Comparison of ENCODE assay signal across 11 cellular contexts in genomic region chr21:38679531-38679930, GRCh38.
A peak's percentile ranks its signal among the peaks of the same experiment; 100 is the strongest.
DNase-seq lines count a peak whose midpoint lies in the region; ATAC-seq and TF ChIP-seq lines count a peak whose summit lies in the region.
"Had no signal": no experiment of that assay in that cellular context is flagged by ENCODE, and none has a peak within 500 bp of the region (broad histone marks: within the 10 kb centered on the region; RNA-seq: fewer than 3 reads in every experiment).

No MANE protein-coding gene starts in this region.

- 20 to 33% methylated on average over 4 of the region's 4 CpGs for whole genome bisulfite sequencing in gastroesophageal sphincter (ENCODE audit: low coverage in 1 of 2), 2 donors

- no peaks in the 10 kb centered on the region for H3K9me3 Mint-ChIP-seq in activated T-cell treated with anti-CD3 and anti-CD28 coated beads, Interleukin-2, amount 50 U/mL, for 24 hours

- no peak for TF ChIP-seq EP300 in gastroesophageal sphincter (IDR thresholded peaks at IDR 0.05)

- TF ChIP-seq POLR2A in gastroesophageal sphincter (IDR thresholded peaks at IDR 0.05) = no peak

- H3K27me3 Mint-ChIP-seq in activated T-cell treated with anti-CD3 and anti-CD28 coated beads, Interleukin-2, amount 50 U/mL, for 24 hours = peaks cover 36% of the 10 kb centered on the region

- no peaks in the 10 kb centered on the region for H3K36me3 Mint-ChIP-seq in activated T-cell treated with anti-CD3 and anti-CD28 coated beads, Interleukin-2, amount 50 U/mL, for 24 hours (ENCODE audit: low read depth)

- DNase-seq in GM13977 (ENCODE audit: low spot score) (peak; percentile 56), astrocyte of the hippocampus (ENCODE audit: low read depth, low spot score) (peak; percentile 51), osteoblast (ENCODE audit: insufficient read length, low spot score, missing footprints) (peak; percentile 93), NCI-H446 (lab: John Stamatoyannopoulos, UW) (no peak), NCI-H748 treated with DMSO at 0.1 percent for 48 hours (lab: John Stamatoyannopoulos, UW) (no peak)
- DNase-seq in activated T-cell treated with anti-CD3 and anti-CD28 coated beads, Interleukin-2, amount 50 U/mL, for 24 hours = no peak
- DNase-seq: H9; midbrain; stimulated activated CD4-positive, alpha-beta T cell treated with anti-CD3 and anti-CD28 coated beads, Interleukin-4, amount 100 ng/mL, for 4 hours had no signal

- no peaks in the 10 kb centered on the region for H3K79me2 ChIP-seq in osteoblast (ENCODE audit: insufficient read depth, low read length)

- in situ Hi-C loops in GM13977 (cut with MboI; ENCODE audit: low pct_unique_long_range_greater_than_20kb, low sequenced_read_pairs, unreplicated experiment) = no loop called here

- H3K4me2 ChIP-seq in osteoblast (ENCODE audit: insufficient read depth, low read length) = peak overlapping the region; percentile 58

- TF ChIP-seq CTCF in GM13977 (IDR thresholded peaks at IDR 0.05; ENCODE audit: extremely low read depth, insufficient read depth, missing control alignments) (no peak), osteoblast (IDR thresholded peaks at IDR 0.05; ENCODE audit: extremely low read depth, low read depth, low read length) (no peak), gastroesophageal sphincter (IDR thresholded peaks at IDR 0.05) (no peak)

- H3K4me1 ChIP-seq in osteoblast (ENCODE audit: insufficient read depth, low read length) (peaks cover 17% of the 10 kb centered on the region), gastroesophageal sphincter (peaks cover 0 to 3% (median 0%) of the 10 kb centered on the region in 3 donors)

- H3K4me3 Mint-ChIP-seq in activated T-cell treated with anti-CD3 and anti-CD28 coated beads, Interleukin-2, amount 50 U/mL, for 24 hours = no peak overlapping the region
- H3K4me3 Mint-ChIP-seq: H9 had no signal

- H3K9me3 ChIP-seq in osteoblast (ENCODE audit: low read depth, low read length) = no peaks in the 10 kb centered on the region
- no peaks in the 10 kb centered on the region for H3K9me3 ChIP-seq in gastroesophageal sphincter

- H3K27me3 ChIP-seq in osteoblast (ENCODE audit: insufficient read depth, low read length) (peaks cover 36% of the 10 kb centered on the region), gastroesophageal sphincter (peaks cover 42% of the 10 kb centered on the region)

- H4K20me1 ChIP-seq in osteoblast (ENCODE audit: insufficient read depth, low read length) = no peaks in the 10 kb centered on the region

- H3K27ac ChIP-seq in osteoblast (ENCODE audit: low read depth, low read length) = peak overlapping the region; percentile 50
- no peak overlapping the region for H3K27ac ChIP-seq in gastroesophageal sphincter

- H3K4me3 ChIP-seq in osteoblast (ENCODE audit: insufficient read depth, low read length) (peak overlapping the region; percentile 14), gastroesophageal sphincter (no peak overlapping the region)

- ATAC-seq in HG03457 (IDR thresholded peaks at IDR 0.05; ENCODE audit: unreplicated experiment) (peak; percentile 67), gastroesophageal sphincter (no peak)

- no peak overlapping the region for H2AFZ ChIP-seq in osteoblast (ENCODE audit: low read length)

- H3K36me3 ChIP-seq in osteoblast (ENCODE audit: insufficient read depth, low read length) = no peaks in the 10 kb centered on the region
- no peaks in the 10 kb centered on the region for H3K36me3 ChIP-seq in gastroesophageal sphincter

- H3K27ac Mint-ChIP-seq in activated T-cell treated with anti-CD3 and anti-CD28 coated beads, Interleukin-2, amount 50 U/mL, for 24 hours = no peak overlapping the region
- H3K27ac Mint-ChIP-seq: H9 had no signal

- H3K4me1 Mint-ChIP-seq in activated T-cell treated with anti-CD3 and anti-CD28 coated beads, Interleukin-2, amount 50 U/mL, for 24 hours (ENCODE audit: low read depth) = peaks cover 3% of the 10 kb centered on the region

Comparison
In these comparisons a context has a peak if more than half of its experiments do, and no peak if none do; other contexts are left out.
1. DNase-seq: peak in GM13977 (single experiment), astrocyte of the hippocampus (single experiment) and osteoblast (single experiment); none in NCI-H446 (0 of 2), activated T-cell treated with anti-CD3 and anti-CD28 coated beads, Interleukin-2, amount 50 U/mL, for 24 hours (single experiment) and NCI-H748 treated with DMSO at 0.1 percent for 48 hours (single experiment).